11 cellular contexts compared by ENCODE assay signal in genomic region chr19:5628470-5628869, GRCh38. TPM values are rescaled to one million over a fixed set of nuclear protein-coding genes. Genes with fewer than 3 reads are reported as not detected.
DNase-seq lines count a peak whose midpoint lies in the region; ATAC-seq and TF ChIP-seq lines count a peak whose summit lies in the region.
"Had no signal": no experiment of that assay in that cellular context is flagged by ENCODE, and none has a peak within 500 bp of the region (broad histone marks: within the 10 kb centered on the region; RNA-seq: fewer than 3 reads in every experiment).

No MANE protein-coding gene starts in this region.

- peaks cover 79% of the 10 kb centered on the region for H4K20me1 ChIP-seq in OCI-LY7 (ENCODE audit: insufficient read depth, low read length)

- H3K27ac Mint-ChIP-seq in activated CD4-positive, alpha-beta T cell treated with anti-CD3 and anti-CD28 coated beads for 36 hours = peak overlapping the region; percentile 39
- peak overlapping the region; percentile 85 for H3K27ac Mint-ChIP-seq in stimulated activated naive B cell treated with anti-CD40 and anti-IgM and Interleukin-4, amounts not matched to agents 10 μg/mL and 1 μg/mL and 100 μg/mL, for 72 hours

- peaks cover 95% of the 10 kb centered on the region for H3K36me3 ChIP-seq in OCI-LY7 (ENCODE audit: insufficient read depth, low read length)
- peaks cover 7 to 46% (median 41%) of the 10 kb centered on the region in 4 donors for H3K36me3 ChIP-seq in esophagus muscularis mucosa

- intact Hi-C loops in activated CD4-positive, alpha-beta T cell treated with anti-CD3 and anti-CD28 coated beads for 36 hours (cut with DNase I, micrococcal nuclease) = loop anchor here in 1 of 2 experiments (10.0 kb wide), 1 partner anchor 746 kb away; the partner anchor contains the start of genes ALKBH7 and PSPN
- intact Hi-C loops in OCI-LY7 (cut with micrococcal nuclease; ENCODE audit: unreplicated experiment) = loop anchor here (10.0 kb wide), 2 partner anchors 166 to 346 kb away; partner anchors contain the start of genes DUS3L and RANBP3
- intact Hi-C loops in esophagus muscularis mucosa (cut with DNase I) = no loop called here

- H3K4me3 Mint-ChIP-seq in activated CD4-positive, alpha-beta T cell treated with anti-CD3 and anti-CD28 coated beads for 36 hours = no peak overlapping the region
- peak overlapping the region; percentile 22 to 62 for H3K4me3 Mint-ChIP-seq in stimulated activated naive B cell treated with anti-CD40 and anti-IgM and Interleukin-4, amounts not matched to agents 10 μg/mL and 1 μg/mL and 100 μg/mL, for 72 hours

- H3K27ac ChIP-seq in OCI-LY7 (ENCODE audit: low read depth, low read length, poor library complexity, severe bottlenecking) (peak overlapping the region; percentile 14), esophagus muscularis mucosa (replicated peaks in 1 of 4) (peak overlapping the region; percentile 16 to 49 (median 23))

- H3K9me2 ChIP-seq in OCI-LY7 (ENCODE audit: insufficient read depth, low read length) = no peaks in the 10 kb centered on the region

- CTCF ChIA-PET in activated CD4-positive, alpha-beta T cell treated with anti-CD3 and anti-CD28 coated beads for 36 hours (lab: Charles Lee) = no interaction called here
- CTCF ChIA-PET in OCI-LY7 (lab: Charles Lee; ENCODE audit: unreplicated experiment) = no interaction called here

- no TSS peak for BruUV-seq in OCI-LY7 (replicated peaks; lab: Mats Ljungman, UMichigan)

- no peak for DNase-seq in activated CD4-positive, alpha-beta T cell treated with anti-CD3 and anti-CD28 coated beads for 36 hours
- no peak for DNase-seq in activated CD4-positive, alpha-beta T cell treated with anti-CD3 and anti-CD28 coated beads, Interleukin-2, amount 50 U/mL, for 4 hours
- DNase-seq in OCI-LY7 (ENCODE audit: low spot score) = no peak
- DNase-seq in esophagus muscularis mucosa (ENCODE audit: extremely low spot score) = no peak
- no peak for DNase-seq in stimulated activated naive B cell treated with anti-CD40 and anti-IgM and Interleukin-4, amounts not matched to agents 10 μg/mL and 1 μg/mL and 100 μg/mL, for 72 hours
- DNase-seq in DMS53 (lab: John Stamatoyannopoulos, UW) = no peak
- DNase-seq: glutamatergic neuron, left ventricle myocardium superior had no signal

- H3K9me3 Mint-ChIP-seq in activated CD4-positive, alpha-beta T cell treated with anti-CD3 and anti-CD28 coated beads for 36 hours (ENCODE audit: low read depth) = no peaks in the 10 kb centered on the region
- no peaks in the 10 kb centered on the region for H3K9me3 Mint-ChIP-seq in stimulated activated naive B cell treated with anti-CD40 and anti-IgM and Interleukin-4, amounts not matched to agents 10 μg/mL and 1 μg/mL and 100 μg/mL, for 72 hours

- no peak for TF ChIP-seq POLR2A in esophagus muscularis mucosa (IDR thresholded peaks at IDR 0.05; ENCODE audit: low read depth)

- TF ChIP-seq CTCF in OCI-LY7 (conservative IDR thresholded peaks at IDR 0.05; ENCODE audit: low read length) (no peak), esophagus muscularis mucosa (IDR thresholded peaks at IDR 0.05) (no peak)

- H3K27me3 Mint-ChIP-seq in activated CD4-positive, alpha-beta T cell treated with anti-CD3 and anti-CD28 coated beads for 36 hours = no peaks in the 10 kb centered on the region
- no peaks in the 10 kb centered on the region for H3K27me3 Mint-ChIP-seq in stimulated activated naive B cell treated with anti-CD40 and anti-IgM and Interleukin-4, amounts not matched to agents 10 μg/mL and 1 μg/mL and 100 μg/mL, for 72 hours

- no peak for ATAC-seq in activated CD4-positive, alpha-beta T cell treated with anti-CD3 and anti-CD28 coated beads for 36 hours
- no peak for ATAC-seq in stimulated activated naive B cell treated with anti-CD40 and anti-IgM and Interleukin-4, amounts not matched to agents 10 μg/mL and 1 μg/mL and 100 μg/mL, for 72 hours (replicated peaks)
- ATAC-seq in HG02884 (IDR thresholded peaks at IDR 0.05; ENCODE audit: unreplicated experiment) (no peak), HG02970 (IDR thresholded peaks at IDR 0.05; ENCODE audit: low FRiP score, unreplicated experiment) (no peak)
- ATAC-seq: left ventricle myocardium superior had no signal

- peak overlapping the region; percentile 27; the same call in 1 of the 2 replicates for H3K4me2 ChIP-seq in OCI-LY7 (ENCODE audit: low read length)

- POLR2A ChIA-PET in activated CD4-positive, alpha-beta T cell treated with anti-CD3 and anti-CD28 coated beads for 36 hours (lab: Charles Lee) = no interaction called here
- POLR2A ChIA-PET in OCI-LY7 (lab: Charles Lee) = no interaction called here

- peaks cover 81% of the 10 kb centered on the region for H3K36me3 Mint-ChIP-seq in activated CD4-positive, alpha-beta T cell treated with anti-CD3 and anti-CD28 coated beads for 36 hours (ENCODE audit: low read depth)
- H3K36me3 Mint-ChIP-seq in stimulated activated naive B cell treated with anti-CD40 and anti-IgM and Interleukin-4, amounts not matched to agents 10 μg/mL and 1 μg/mL and 100 μg/mL, for 72 hours = peaks cover 60 to 66% of the 10 kb centered on the region in 2 donors

- no peaks in the 10 kb centered on the region for H3K27me3 ChIP-seq in esophagus muscularis mucosa

- H3K9me3 ChIP-seq in OCI-LY7 (ENCODE audit: low read length) (no peaks in the 10 kb centered on the region), esophagus muscularis mucosa (no peaks in the 10 kb centered on the region)
- H3K9me3 ChIP-seq: HAP-1 had no signal

- no peak overlapping the region for H2AFZ ChIP-seq in OCI-LY7 (ENCODE audit: low read length)

- H3K79me2 ChIP-seq in OCI-LY7 (ENCODE audit: insufficient read depth, low read depth, low read length) = peaks cover 100% of the 10 kb centered on the region

- no peak for TF ChIP-seq EP300 in esophagus muscularis mucosa (IDR thresholded peaks at IDR 0.05)

- H3K4me1 ChIP-seq in OCI-LY7 (ENCODE audit: insufficient read depth, low read length, poor library complexity, severe bottlenecking) (peaks cover 48% of the 10 kb centered on the region), esophagus muscularis mucosa (peaks cover 70 to 96% (median 94%) of the 10 kb centered on the region in 4 donors)

- H3K4me1 Mint-ChIP-seq in activated CD4-positive, alpha-beta T cell treated with anti-CD3 and anti-CD28 coated beads for 36 hours = peaks cover 85% of the 10 kb centered on the region
- H3K4me1 Mint-ChIP-seq in stimulated activated naive B cell treated with anti-CD40 and anti-IgM and Interleukin-4, amounts not matched to agents 10 μg/mL and 1 μg/mL and 100 μg/mL, for 72 hours = peaks cover 45 to 73% of the 10 kb centered on the region in 2 donors

- H3K4me3 ChIP-seq in OCI-LY7 (ENCODE audit: low read depth, low read length, poor library complexity, severe bottlenecking) = no peak overlapping the region
- no peak overlapping the region for H3K4me3 ChIP-seq in esophagus muscularis mucosa
- H3K4me3 ChIP-seq: HAP-1 had no signal

- WGBS in esophagus muscularis mucosa = 71% methylated on average over 1 of the region's 1 CpG

RNA-seq across cellular contexts. Expression of gene SAFB, which starts 5.6 kb away (rescaled TPM):
- 100 to 1,000 TPM; 100 to 118 TPM for total RNA-seq in activated CD4-positive, alpha-beta T cell treated with anti-CD3 and anti-CD28 coated beads for 36 hours
- 68.9 and 79.4 TPM in 2 replicates for total RNA-seq in OCI-LY7 (2014; rRNA removed; shearing (Covaris generic))
- 172 and 177 TPM in 2 replicates for total RNA-seq in OCI-LY7 (2022)
- total RNA-seq in esophagus muscularis mucosa = 10 to 100 TPM; 48.4 to 96.2 (median 75.7) TPM

RNA-seq across cellular contexts. Expression of gene SAFB2, which starts 5.9 kb away (rescaled TPM):
- total RNA-seq in activated CD4-positive, alpha-beta T cell treated with anti-CD3 and anti-CD28 coated beads for 36 hours = 10 to 100 TPM; 65.0 to 78.6 TPM
- 51.7 and 52.8 TPM in 2 replicates for total RNA-seq in OCI-LY7 (2014; rRNA removed; shearing (Covaris generic))
- total RNA-seq in OCI-LY7 (2022) (103 and 111 TPM in 2 replicates), esophagus muscularis mucosa (10 to 100 TPM; 31.1 to 57.8 (median 42.7) TPM)

RNA-seq across cellular contexts. Expression of gene MICOS13, which starts 51.8 kb away (rescaled TPM):
- 10 to 100 TPM; 50.9 to 52.1 TPM for total RNA-seq in activated CD4-positive, alpha-beta T cell treated with anti-CD3 and anti-CD28 coated beads for 36 hours
- total RNA-seq in OCI-LY7 (2014; rRNA removed; shearing (Covaris generic)) = 102 and 119 TPM in 2 replicates
- total RNA-seq in OCI-LY7 (2022) (39.2 and 41.7 TPM in 2 replicates), esophagus muscularis mucosa (10 to 100 TPM; 46.4 to 70.0 (median 59.3) TPM)

RNA-seq across cellular contexts. Expression of gene HSD11B1L, which starts 52.4 kb away (rescaled TPM):
- 1 to 10 TPM; 2.0 to 3.2 TPM for total RNA-seq in activated CD4-positive, alpha-beta T cell treated with anti-CD3 and anti-CD28 coated beads for 36 hours
- 2.1 and 4.6 TPM in 2 replicates for total RNA-seq in OCI-LY7 (2014; rRNA removed; shearing (Covaris generic))
- 4.6 and 4.9 TPM in 2 replicates for total RNA-seq in OCI-LY7 (2022)
- 10 to 100 TPM; 15.0 to 21.8 (median 17.8) TPM for total RNA-seq in esophagus muscularis mucosa
